Comparison of ENCODE assay signal across 1 cellular context in genomic region chr11:75023446-75024067, GRCh38.
A peak's percentile ranks its signal among the peaks of the same experiment; 100 is the strongest.
TF ChIP-seq lines count a peak whose summit lies in the region.

No MANE protein-coding gene starts in this region.

TF ChIP-seq in K562, 482 proteins besides CTCF, POLR2A, EP300 and RAD21:
- TF ChIP-seq MAZ (CRISPR knock-in tag; conservative IDR thresholded peaks at IDR 0.05 in 1 of 2, IDR thresholded peaks at IDR 0.05 in 1 of 2) (0 out of 4 replicates have a peak, but pooled peaks of 1 of the 2 experiments have one; percentile 8), NR4A1 (CRISPR knock-in tag; IDR thresholded peaks at IDR 0.05) (no peak), NR4A1 (tag; IDR thresholded peaks at IDR 0.05) (no peak), KLF13 (tag; IDR thresholded peaks at IDR 0.05; ENCODE audit: borderline replicate concordance, low read depth) (no peak), THRAP3 (IDR thresholded peaks at IDR 0.05; ENCODE audit: borderline replicate concordance) (no peak), PHF8 (IDR thresholded peaks at IDR 0.05; ENCODE audit: borderline replicate concordance, low read length) (no peak), FOXJ2 (tag; IDR thresholded peaks at IDR 0.05) (0 out of 2 replicates have a peak, but pooled peaks have one; percentile 3)
